29 cellular contexts compared by ENCODE assay signal in genomic region chr2:239142296-239142695, GRCh38.
"Had no signal": no experiment of that assay in that cellular context is flagged by ENCODE, and none has a peak within 500 bp of the region (broad histone marks: within the 10 kb centered on the region; RNA-seq: fewer than 3 reads in every experiment).

No MANE protein-coding gene starts in this region.

- H3K4me3 Mint-ChIP-seq: dendritic cell treated with granulocyte-macrophage colony-stimulating factor and Interleukin-4, amounts not matched to agents 40 ng/mL and 50 ng/mL, for 4 days; endodermal cell; immature natural killer cell; memory B cell; natural killer cell; stimulated activated naive B cell treated with anti-CD40 and anti-IgM and Interleukin-4, amounts not matched to agents 10 μg/mL and 1 μg/mL and 100 μg/mL, for 72 hours; stimulated activated naive CD8-positive, alpha-beta T cell treated with anti-CD3 and anti-CD28 coated beads, Interleukin-15, Interleukin-2, amounts not matched to agents 100 ng/mL and 50 ng/mL, for 24 hours had no signal

- H3K27me3 Mint-ChIP-seq: dendritic cell treated with granulocyte-macrophage colony-stimulating factor and Interleukin-4, amounts not matched to agents 40 ng/mL and 50 ng/mL, for 4 days; memory B cell; stimulated activated naive B cell treated with anti-CD40 and anti-IgM and Interleukin-4, amounts not matched to agents 10 μg/mL and 1 μg/mL and 100 μg/mL, for 72 hours; stimulated activated naive CD8-positive, alpha-beta T cell treated with anti-CD3 and anti-CD28 coated beads, Interleukin-15, Interleukin-2, amounts not matched to agents 100 ng/mL and 50 ng/mL, for 24 hours had no signal

- ATAC-seq: foreskin keratinocyte, heart right ventricle, left colon, natural killer cell, pancreas, right lobe of liver had no signal

- H3K27ac Mint-ChIP-seq: dendritic cell treated with granulocyte-macrophage colony-stimulating factor and Interleukin-4, amounts not matched to agents 40 ng/mL and 50 ng/mL, for 4 days; endodermal cell; immature natural killer cell; memory B cell; natural killer cell; stimulated activated naive B cell treated with anti-CD40 and anti-IgM and Interleukin-4, amounts not matched to agents 10 μg/mL and 1 μg/mL and 100 μg/mL, for 72 hours; stimulated activated naive CD8-positive, alpha-beta T cell treated with anti-CD3 and anti-CD28 coated beads, Interleukin-15, Interleukin-2, amounts not matched to agents 100 ng/mL and 50 ng/mL, for 24 hours had no signal

- DNase-seq: colonic mucosa; effector CD8-positive, alpha-beta T cell; endodermal cell; glutamatergic neuron; heart right ventricle; immature natural killer cell; islet precursor cell; kidney glomerular epithelial cell; left colon; left ventricle myocardium inferior; natural killer cell; retina; small intestine; stimulated activated CD4-positive, alpha-beta T cell treated with anti-CD3 and anti-CD28 coated beads, Interleukin-15, amount 100 ng/mL, for 24 hours; stimulated activated CD4-positive, alpha-beta T cell treated with anti-CD3 and anti-CD28 coated beads, Interleukin-2, amount 100 ng/mL, for 48 hours; stimulated activated naive B cell treated with anti-CD40 and anti-IgM and Interleukin-4, amounts not matched to agents 10 μg/mL and 1 μg/mL and 100 μg/mL, for 72 hours; upper lobe of left lung had no signal

- FAIRE-seq: pancreas, small intestine, urothelium cell line had no signal

- H3K4me1 ChIP-seq: colonic mucosa, foreskin keratinocyte, pancreas, right lobe of liver, upper lobe of left lung had no signal

- H3K36me3 Mint-ChIP-seq: natural killer cell had no signal

- H3K9me3 Mint-ChIP-seq: dendritic cell treated with granulocyte-macrophage colony-stimulating factor and Interleukin-4, amounts not matched to agents 40 ng/mL and 50 ng/mL, for 4 days; endodermal cell; immature natural killer cell; memory B cell; natural killer cell; stimulated activated naive B cell treated with anti-CD40 and anti-IgM and Interleukin-4, amounts not matched to agents 10 μg/mL and 1 μg/mL and 100 μg/mL, for 72 hours; stimulated activated naive CD8-positive, alpha-beta T cell treated with anti-CD3 and anti-CD28 coated beads, Interleukin-15, Interleukin-2, amounts not matched to agents 100 ng/mL and 50 ng/mL, for 24 hours had no signal

- H3K27me3 ChIP-seq: colonic mucosa, esophagus muscularis mucosa, foreskin keratinocyte, heart right ventricle, neutrophil, pancreas, right lobe of liver, tibial nerve, upper lobe of left lung had no signal

- H3K36me3 ChIP-seq: colonic mucosa had no signal

- H3K9me3 ChIP-seq: colonic mucosa, esophagus muscularis mucosa, heart right ventricle, left ventricle myocardium inferior, neutrophil, pancreas, right lobe of liver, thoracic aorta, tibial nerve, upper lobe of left lung had no signal

- H3K4me3 ChIP-seq: colonic mucosa, esophagus muscularis mucosa, heart right ventricle, left ventricle myocardium inferior, lung, pancreas, right lobe of liver, thoracic aorta, tibial nerve, upper lobe of left lung had no signal

- H3K4me1 Mint-ChIP-seq: memory B cell; stimulated activated naive B cell treated with anti-CD40 and anti-IgM and Interleukin-4, amounts not matched to agents 10 μg/mL and 1 μg/mL and 100 μg/mL, for 72 hours had no signal

- H3K27ac ChIP-seq: colonic mucosa, foreskin keratinocyte, heart right ventricle, left ventricle myocardium inferior, neutrophil, pancreas, right lobe of liver, thoracic aorta, upper lobe of left lung had no signal
